13 cellular contexts compared by ENCODE assay signal in genomic region chr14:100679707-100680438, GRCh38. TPM values are rescaled to one million over a fixed set of nuclear protein-coding genes. Genes with fewer than 3 reads are reported as not detected.
DNase-seq lines count a peak whose midpoint lies in the region.
"Had no signal": no experiment of that assay in that cellular context is flagged by ENCODE, and none has a peak within 500 bp of the region (broad histone marks: within the 10 kb centered on the region; RNA-seq: fewer than 3 reads in every experiment).

No MANE protein-coding gene starts in this region.

- DNase-seq in H4 (ENCODE audit: low spot score) (peak; percentile 63), brain pericyte (ENCODE audit: low read depth, low spot score) (peak; percentile 93), left kidney (ENCODE audit: low read depth, low spot score) (peak; percentile 92), GM19240 (ENCODE audit: insufficient read length, low spot score) (no peak), NCI-H187 (lab: John Stamatoyannopoulos, UW) (no peak), NCI-H146 treated with DMSO at 0.1 percent for 48 hours (lab: John Stamatoyannopoulos, UW; ENCODE audit: unreplicated experiment) (no peak)
- DNase-seq in activated CD4-positive, alpha-beta T cell treated with anti-CD3 and anti-CD28 coated beads, Interleukin-2, amount 50 U/mL, for 4 hours = no peak
- DNase-seq: activated gamma-delta T cell treated with Interleukin-2 at 50 U/mL for 16 hours; NK-92 treated with Interleukin-12 subunit alpha and Interleukin-12 subunit beta, amount 100 ng/mL, for 24 hours had no signal

- peak overlapping the region in 15 of 21 experiments; percentile 18 to 59 (median 37) for H3K27ac ChIP-seq in skin epidermis
- H3K27ac ChIP-seq: KMS-11, VCaP had no signal

- H3K4me3 ChIP-seq in skin epidermis = no peak overlapping the region

RNA-seq across cellular contexts. Expression of gene DLK1, which starts 46.8 kb away (rescaled TPM):
- total RNA-seq in H4 (2014; rRNA removed; shearing (Covaris generic)) = not detected in 2 replicates
- total RNA-seq: posterior vena cava had no signal

Comparison
In these comparisons a context has a peak if more than half of its experiments do, and no peak if none do; other contexts are left out.
1. DNase-seq: peak in H4 (single experiment), brain pericyte (single experiment) and left kidney (single experiment); none in GM19240 (single experiment), activated CD4-positive, alpha-beta T cell treated with anti-CD3 and anti-CD28 coated beads, Interleukin-2, amount 50 U/mL, for 4 hours (0 of 2), NCI-H187 (0 of 2) and NCI-H146 treated with DMSO at 0.1 percent for 48 hours (single experiment).